In genomic region chr3:70531063-70531657, GRCh38 we compare ENCODE assay signal across 9 cellular contexts.
DNase-seq lines count a peak whose midpoint lies in the region; ATAC-seq and TF ChIP-seq lines count a peak whose summit lies in the region.
"Had no signal": no experiment of that assay in that cellular context is flagged by ENCODE, and none has a peak within 500 bp of the region (broad histone marks: within the 10 kb centered on the region; RNA-seq: fewer than 3 reads in every experiment).

No MANE protein-coding gene starts in this region.

- H3K4me3 ChIP-seq in fibroblast of the aortic adventitia (ENCODE audit: low read depth, low read length) = no peak overlapping the region

- H3K4me3 Mint-ChIP-seq in activated CD8-positive, alpha-beta T cell treated with anti-CD3 and anti-CD28 coated beads for 36 hours = no peak overlapping the region
- H3K4me3 Mint-ChIP-seq in activated CD8-positive, alpha-beta T cell treated with anti-CD3 and anti-CD28 coated beads, Interleukin-2, amount 10 ng/mL, durations not matched to agents 7 days and 5 days = no peak overlapping the region
- H3K4me3 Mint-ChIP-seq in activated CD4-positive, alpha-beta T cell treated with anti-CD3 and anti-CD28 coated beads, Interleukin-2, amount 10 ng/mL, durations not matched to agents 7 days and 5 days = no peak overlapping the region
- H3K4me3 Mint-ChIP-seq: activated naive CD4-positive, alpha-beta T cell treated with anti-CD3 and anti-CD28 coated beads, Interleukin-2, amount 50 U/mL, for 24 hours had no signal

- H3K9me3 Mint-ChIP-seq in activated CD8-positive, alpha-beta T cell treated with anti-CD3 and anti-CD28 coated beads for 36 hours = no peaks in the 10 kb centered on the region
- no peaks in the 10 kb centered on the region for H3K9me3 Mint-ChIP-seq in activated CD8-positive, alpha-beta T cell treated with anti-CD3 and anti-CD28 coated beads, Interleukin-2, amount 10 ng/mL, durations not matched to agents 7 days and 5 days (ENCODE audit: insufficient read depth)
- no peaks in the 10 kb centered on the region for H3K9me3 Mint-ChIP-seq in activated CD4-positive, alpha-beta T cell treated with anti-CD3 and anti-CD28 coated beads, Interleukin-2, amount 10 ng/mL, durations not matched to agents 7 days and 5 days
- H3K9me3 Mint-ChIP-seq: activated naive CD4-positive, alpha-beta T cell treated with anti-CD3 and anti-CD28 coated beads, Interleukin-2, amount 50 U/mL, for 24 hours had no signal

- TF ChIP-seq CTCF in activated CD8-positive, alpha-beta T cell treated with anti-CD3 and anti-CD28 coated beads for 36 hours (IDR thresholded peaks at IDR 0.05) = peak; percentile 62
- TF ChIP-seq CTCF in fibroblast of the aortic adventitia (IDR thresholded peaks at IDR 0.05; ENCODE audit: insufficient read depth, low read length) = peak; percentile 63

- DNase-seq in activated CD8-positive, alpha-beta T cell treated with anti-CD3 and anti-CD28 coated beads for 36 hours = no peak
- no peak for DNase-seq in activated CD8-positive, alpha-beta T cell treated with anti-CD3 and anti-CD28 coated beads, Interleukin-2, amount 10 ng/mL, durations not matched to agents 7 days and 5 days
- DNase-seq in RPMI7951 (ENCODE audit: low read depth) (peak; percentile 25), fibroblast of the aortic adventitia (ENCODE audit: low read depth) (peak; percentile 63), smooth muscle cell of the brain vasculature (ENCODE audit: low read depth, low spot score) (peak; percentile 13), NOMO-1 treated with DMSO at 0.1 percent for 48 hours (lab: John Stamatoyannopoulos, UW; ENCODE audit: unreplicated experiment) (no peak)
- DNase-seq in activated CD4-positive, alpha-beta T cell treated with anti-CD3 and anti-CD28 coated beads, Interleukin-2, amount 10 ng/mL, durations not matched to agents 7 days and 5 days = no peak

- H3K27ac Mint-ChIP-seq in activated CD8-positive, alpha-beta T cell treated with anti-CD3 and anti-CD28 coated beads for 36 hours = no peak overlapping the region
- H3K27ac Mint-ChIP-seq in activated CD8-positive, alpha-beta T cell treated with anti-CD3 and anti-CD28 coated beads, Interleukin-2, amount 10 ng/mL, durations not matched to agents 7 days and 5 days = no peak overlapping the region
- H3K27ac Mint-ChIP-seq in activated CD4-positive, alpha-beta T cell treated with anti-CD3 and anti-CD28 coated beads, Interleukin-2, amount 10 ng/mL, durations not matched to agents 7 days and 5 days = no peak overlapping the region
- H3K27ac Mint-ChIP-seq: activated naive CD4-positive, alpha-beta T cell treated with anti-CD3 and anti-CD28 coated beads, Interleukin-2, amount 50 U/mL, for 24 hours had no signal

- intact Hi-C loops in activated CD8-positive, alpha-beta T cell treated with anti-CD3 and anti-CD28 coated beads for 36 hours (cut with micrococcal nuclease) = no loop called here

- CTCF ChIA-PET in activated CD8-positive, alpha-beta T cell treated with anti-CD3 and anti-CD28 coated beads for 36 hours (lab: Charles Lee) = interaction anchor here (0.8 to 2.4 kb wide), 3 partner anchors 8 to 20 kb away, joined by 3 to 12 read pairs (median 4); no protein-coding TSS in a partner anchor
- CTCF ChIA-PET in activated CD8-positive, alpha-beta T cell treated with anti-CD3 and anti-CD28 coated beads, Interleukin-2, amount 10 ng/mL, durations not matched to agents 7 days and 5 days (lab: Charles Lee) = interaction anchor here (0.7 to 1.0 kb wide), 4 partner anchors 29 to 1150 kb away, joined by 3 read pairs; no protein-coding TSS in a partner anchor
- CTCF ChIA-PET in activated CD4-positive, alpha-beta T cell treated with anti-CD3 and anti-CD28 coated beads, Interleukin-2, amount 10 ng/mL, durations not matched to agents 7 days and 5 days (lab: Charles Lee) = no interaction called here

- POLR2A ChIA-PET in activated CD8-positive, alpha-beta T cell treated with anti-CD3 and anti-CD28 coated beads for 36 hours (lab: Charles Lee) = no interaction called here
- POLR2A ChIA-PET in activated CD8-positive, alpha-beta T cell treated with anti-CD3 and anti-CD28 coated beads, Interleukin-2, amount 10 ng/mL, durations not matched to agents 7 days and 5 days (lab: Charles Lee) = no interaction called here
- POLR2A ChIA-PET in activated CD4-positive, alpha-beta T cell treated with anti-CD3 and anti-CD28 coated beads, Interleukin-2, amount 10 ng/mL, durations not matched to agents 7 days and 5 days (lab: Charles Lee) = no interaction called here

- ATAC-seq in activated CD8-positive, alpha-beta T cell treated with anti-CD3 and anti-CD28 coated beads for 36 hours = no peak
- ATAC-seq in activated CD8-positive, alpha-beta T cell treated with anti-CD3 and anti-CD28 coated beads, Interleukin-2, amount 10 ng/mL, durations not matched to agents 7 days and 5 days = no peak
- no peak for ATAC-seq in HG03354 (IDR thresholded peaks at IDR 0.05; ENCODE audit: poor library complexity, severe bottlenecking, unreplicated experiment)

- peaks cover 3% of the 10 kb centered on the region for H3K27me3 Mint-ChIP-seq in activated CD8-positive, alpha-beta T cell treated with anti-CD3 and anti-CD28 coated beads for 36 hours
- peaks cover 2% of the 10 kb centered on the region for H3K27me3 Mint-ChIP-seq in activated CD8-positive, alpha-beta T cell treated with anti-CD3 and anti-CD28 coated beads, Interleukin-2, amount 10 ng/mL, durations not matched to agents 7 days and 5 days (ENCODE audit: low read depth)
- H3K27me3 Mint-ChIP-seq in activated CD4-positive, alpha-beta T cell treated with anti-CD3 and anti-CD28 coated beads, Interleukin-2, amount 10 ng/mL, durations not matched to agents 7 days and 5 days = peaks cover 8% of the 10 kb centered on the region

- no peaks in the 10 kb centered on the region for H3K4me1 Mint-ChIP-seq in activated CD8-positive, alpha-beta T cell treated with anti-CD3 and anti-CD28 coated beads for 36 hours (ENCODE audit: low read depth)
- no peaks in the 10 kb centered on the region for H3K4me1 Mint-ChIP-seq in activated CD8-positive, alpha-beta T cell treated with anti-CD3 and anti-CD28 coated beads, Interleukin-2, amount 10 ng/mL, durations not matched to agents 7 days and 5 days (ENCODE audit: low read depth)
- H3K4me1 Mint-ChIP-seq in activated CD4-positive, alpha-beta T cell treated with anti-CD3 and anti-CD28 coated beads, Interleukin-2, amount 10 ng/mL, durations not matched to agents 7 days and 5 days = no peaks in the 10 kb centered on the region
- H3K4me1 Mint-ChIP-seq: activated naive CD4-positive, alpha-beta T cell treated with anti-CD3 and anti-CD28 coated beads, Interleukin-2, amount 50 U/mL, for 24 hours had no signal

- no peaks in the 10 kb centered on the region for H3K36me3 Mint-ChIP-seq in activated CD8-positive, alpha-beta T cell treated with anti-CD3 and anti-CD28 coated beads for 36 hours (ENCODE audit: low read depth)
- H3K36me3 Mint-ChIP-seq in activated CD8-positive, alpha-beta T cell treated with anti-CD3 and anti-CD28 coated beads, Interleukin-2, amount 10 ng/mL, durations not matched to agents 7 days and 5 days (ENCODE audit: low read depth) = no peaks in the 10 kb centered on the region
- no peaks in the 10 kb centered on the region for H3K36me3 Mint-ChIP-seq in activated CD4-positive, alpha-beta T cell treated with anti-CD3 and anti-CD28 coated beads, Interleukin-2, amount 10 ng/mL, durations not matched to agents 7 days and 5 days (ENCODE audit: low read depth)
- H3K36me3 Mint-ChIP-seq: activated naive CD4-positive, alpha-beta T cell treated with anti-CD3 and anti-CD28 coated beads, Interleukin-2, amount 50 U/mL, for 24 hours had no signal

Comparison
In these comparisons a context has a peak if more than half of its experiments do, and no peak if none do; other contexts are left out.
1. DNase-seq: peak in RPMI7951 (single experiment), fibroblast of the aortic adventitia (single experiment) and smooth muscle cell of the brain vasculature (single experiment); none in activated CD8-positive, alpha-beta T cell treated with anti-CD3 and anti-CD28 coated beads for 36 hours (single experiment), activated CD8-positive, alpha-beta T cell treated with anti-CD3 and anti-CD28 coated beads, Interleukin-2, amount 10 ng/mL, durations not matched to agents 7 days and 5 days (single experiment), activated CD4-positive, alpha-beta T cell treated with anti-CD3 and anti-CD28 coated beads, Interleukin-2, amount 10 ng/mL, durations not matched to agents 7 days and 5 days (single experiment) and NOMO-1 treated with DMSO at 0.1 percent for 48 hours (single experiment).